ENCODE assay signal across 24 cellular contexts in genomic region chr1:180786633-180787032, GRCh38.
DNase-seq lines count a peak whose midpoint lies in the region; ATAC-seq and TF ChIP-seq lines count a peak whose summit lies in the region.
"Had no signal": no experiment of that assay in that cellular context is flagged by ENCODE, and none has a peak within 500 bp of the region (broad histone marks: within the 10 kb centered on the region; RNA-seq: fewer than 3 reads in every experiment).

No MANE protein-coding gene starts in this region.

- H3K4me1 ChIP-seq in breast epithelium = no peaks in the 10 kb centered on the region

- no peak overlapping the region for H3K4me3 ChIP-seq in breast epithelium
- H3K4me3 ChIP-seq: GM23248 had no signal

- H3K27ac ChIP-seq in breast epithelium = no peak overlapping the region
- H3K27ac ChIP-seq: C4-2B, GM23248 had no signal

- no peaks in the 10 kb centered on the region for H3K36me3 Mint-ChIP-seq in MCF 10A (ENCODE audit: insufficient read depth, unreplicated experiment)
- no peaks in the 10 kb centered on the region for H3K36me3 Mint-ChIP-seq in WTC11
- H3K36me3 Mint-ChIP-seq in progenitor cell of endocrine pancreas (ENCODE audit: insufficient read depth) = peaks cover 9% of the 10 kb centered on the region
- H3K36me3 Mint-ChIP-seq in HFFc6 (ENCODE audit: low read depth) = no peaks in the 10 kb centered on the region

- H3K27me3 ChIP-seq in breast epithelium = no peaks in the 10 kb centered on the region

- no peak for TF ChIP-seq POLR2A in breast epithelium (IDR thresholded peaks at IDR 0.05)

- TF ChIP-seq CTCF in MCF 10A (IDR thresholded peaks at IDR 0.05; ENCODE audit: unreplicated experiment) = no peak
- no peak for TF ChIP-seq CTCF in breast epithelium (IDR thresholded peaks at IDR 0.05)
- no peak for TF ChIP-seq CTCF in WTC11 (IDR thresholded peaks at IDR 0.05)
- no peak for TF ChIP-seq CTCF in progenitor cell of endocrine pancreas (IDR thresholded peaks at IDR 0.05; ENCODE audit: unreplicated experiment)
- no peak for TF ChIP-seq CTCF in HFFc6 (IDR thresholded peaks at IDR 0.05)

- intact Hi-C loops in MCF 10A (cut with micrococcal nuclease) = no loop called here
- intact Hi-C loops in breast epithelium (cut with DNase I; ENCODE audit: low total_unique reads) = no loop called here
- intact Hi-C loops in posterior cingulate gyrus (cut with DNase I) = no loop called here

- no peak overlapping the region for H3K4me3 Mint-ChIP-seq in MCF 10A (ENCODE audit: unreplicated experiment)
- no peak overlapping the region for H3K4me3 Mint-ChIP-seq in WTC11
- no peak overlapping the region for H3K4me3 Mint-ChIP-seq in progenitor cell of endocrine pancreas (ENCODE audit: low read depth)
- H3K4me3 Mint-ChIP-seq in HFFc6 = no peak overlapping the region
- H3K4me3 Mint-ChIP-seq: IgD-negative memory B cell had no signal

- H3K36me3 ChIP-seq in breast epithelium = no peaks in the 10 kb centered on the region

- POLR2A ChIA-PET in MCF 10A (lab: Yijun Ruan, JAX) (interaction anchor here (0.6 to 2.3 kb wide), 6 partner anchors 9 to 155 kb away, joined by 3 to 13 read pairs (median 4); partner anchors contain the start of gene XPR1), WTC11 (lab: Charles Lee) (no interaction called here)

- H3K9me3 Mint-ChIP-seq in MCF 10A (ENCODE audit: unreplicated experiment) = no peaks in the 10 kb centered on the region
- no peaks in the 10 kb centered on the region for H3K9me3 Mint-ChIP-seq in WTC11
- H3K9me3 Mint-ChIP-seq in progenitor cell of endocrine pancreas (ENCODE audit: low read depth) = no peaks in the 10 kb centered on the region
- H3K9me3 Mint-ChIP-seq in HFFc6 = no peaks in the 10 kb centered on the region

- BruUV-seq in MCF 10A (replicated peaks; lab: Mats Ljungman, UMichigan) = no TSS peak

- no peaks in the 10 kb centered on the region for H3K9me3 ChIP-seq in breast epithelium
- H3K9me3 ChIP-seq: SK-N-SH had no signal

- H3K27ac Mint-ChIP-seq in MCF 10A (ENCODE audit: low read depth, unreplicated experiment) (peak overlapping the region; percentile 73), WTC11 (peak overlapping the region; percentile 21; the same call in 1 of the 2 replicates), progenitor cell of endocrine pancreas (peak overlapping the region; percentile 70), HFFc6 (no peak overlapping the region)
- H3K27ac Mint-ChIP-seq: IgD-negative memory B cell had no signal

- no peaks in the 10 kb centered on the region for H3K27me3 Mint-ChIP-seq in MCF 10A (ENCODE audit: insufficient read depth, unreplicated experiment)
- no peaks in the 10 kb centered on the region for H3K27me3 Mint-ChIP-seq in WTC11 (ENCODE audit: low read depth)
- no peaks in the 10 kb centered on the region for H3K27me3 Mint-ChIP-seq in progenitor cell of endocrine pancreas
- no peaks in the 10 kb centered on the region for H3K27me3 Mint-ChIP-seq in HFFc6 (ENCODE audit: insufficient read depth)
- H3K27me3 Mint-ChIP-seq: IgD-negative memory B cell had no signal

- ATAC-seq in WTC11 = no peak
- peak; percentile 21 for ATAC-seq in left lobe of liver
- ATAC-seq: Panc1 had no signal

- H3K4me1 Mint-ChIP-seq in MCF 10A (ENCODE audit: insufficient read depth, unreplicated experiment) = peaks cover 30% of the 10 kb centered on the region
- H3K4me1 Mint-ChIP-seq in WTC11 = no peaks in the 10 kb centered on the region
- H3K4me1 Mint-ChIP-seq in progenitor cell of endocrine pancreas (ENCODE audit: low read depth) = peaks cover 28% of the 10 kb centered on the region
- H3K4me1 Mint-ChIP-seq in HFFc6 (ENCODE audit: low read depth) = peaks cover 25% of the 10 kb centered on the region

- CTCF ChIA-PET in MCF 10A (lab: Yijun Ruan, JAX) (interaction anchor here (0.6 to 3.0 kb wide), 10 partner anchors 9 to 201 kb away, joined by 3 to 16 read pairs (median 3); no protein-coding TSS in a partner anchor), WTC11 (lab: Charles Lee) (interaction anchor here (1.3 kb wide), 1 partner anchor 8 kb away, joined by 5 read pairs; no protein-coding TSS in a partner anchor)

- DNase-seq in MCF 10A (ENCODE audit: unreplicated experiment) = peak; percentile 54
- no peak for DNase-seq in breast epithelium (ENCODE audit: low spot score in 2 of 2)
- DNase-seq in WTC11 (ENCODE audit: low spot score) = no peak
- no peak for DNase-seq in left lobe of liver (ENCODE audit: low spot score)
- no peak for DNase-seq in progenitor cell of endocrine pancreas (ENCODE audit: low spot score, unreplicated experiment)
- DNase-seq in activated T-cell treated with anti-CD3 and anti-CD28 coated beads for 4 hours = no peak
- DNase-seq in posterior cingulate gyrus = no peak
- no peak for DNase-seq in HFFc6
- DNase-seq: AML-193, EL, GM23248, HCEC 1CT, Karpas-422, NCI-H1092 treated with DMSO at 0.1 percent for 48 hours, NCI-H146, NCI-H2029, NCI-H2227 treated with DMSO at 0.1 percent for 48 hours, NCI-H510A treated with DMSO at 0.1 percent for 48 hours, NCI-H748 treated with DMSO at 0.1 percent for 48 hours, SIG-M5, SK-N-SH had no signal

TF ChIP-seq in WTC11, 78 proteins besides CTCF, POLR2A, EP300 and RAD21:
- TF ChIP-seq JAZF1 (CRISPR knock-in tag; IDR thresholded peaks at IDR 0.05) = no peak
- no peak for TF ChIP-seq GABPB1 (CRISPR knock-in tag; IDR thresholded peaks at IDR 0.05)
- TF ChIP-seq ZNF416 (CRISPR knock-in tag; IDR thresholded peaks at IDR 0.05) = no peak
- no peak for TF ChIP-seq ETV6 (CRISPR knock-in tag; IDR thresholded peaks at IDR 0.05)
- TF ChIP-seq ERG (CRISPR knock-in tag; IDR thresholded peaks at IDR 0.05) = no peak
- TF ChIP-seq TEAD4 (CRISPR knock-in tag; IDR thresholded peaks at IDR 0.05) = no peak
- no peak for TF ChIP-seq FOXK1 (CRISPR knock-in tag; IDR thresholded peaks at IDR 0.05)
- TF ChIP-seq ESRRA (CRISPR knock-in tag; IDR thresholded peaks at IDR 0.05; ENCODE audit: borderline replicate concordance) = no peak
- TF ChIP-seq TCF7 (CRISPR knock-in tag; IDR thresholded peaks at IDR 0.05; ENCODE audit: low read depth) = no peak
- no peak for TF ChIP-seq ELF4 (CRISPR knock-in tag; IDR thresholded peaks at IDR 0.05; ENCODE audit: low read depth)
TF ChIP-seq in WTC11: peak in this region for 0.
